In the genomic region with DNA sequence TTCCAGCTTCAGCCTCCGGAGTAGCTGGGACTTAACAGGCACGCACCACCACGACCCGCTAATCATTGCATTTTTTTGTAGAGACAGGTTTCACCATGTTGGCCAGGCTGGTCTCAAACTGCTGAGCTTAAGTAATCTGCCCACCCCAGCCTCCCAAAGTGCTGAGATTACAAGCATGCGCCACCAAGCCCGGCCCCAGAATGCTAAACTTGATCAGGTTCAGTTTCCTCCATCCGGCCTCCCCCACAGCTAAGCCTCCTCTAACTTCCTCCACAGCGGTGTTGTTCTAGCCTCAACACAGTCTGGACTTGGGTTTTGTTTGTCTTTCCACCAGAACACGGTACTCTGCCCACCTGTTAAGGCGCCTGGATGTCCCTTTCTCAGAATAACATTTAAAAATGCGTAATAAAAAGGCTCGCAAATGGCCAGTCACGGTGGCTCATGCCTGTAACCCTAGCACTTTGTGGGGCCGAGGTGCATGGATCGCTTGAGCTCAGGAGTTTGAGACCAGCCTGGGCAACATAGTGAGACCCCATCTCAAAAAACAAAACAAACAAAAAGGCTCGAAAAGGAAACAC, we compare ENCODE assay signal across 8 cellular contexts.
A peak's percentile ranks its signal among the peaks of the same experiment; 100 is the strongest.
DNase-seq lines count a peak whose midpoint lies in the region; ATAC-seq lines count a peak whose summit lies in the region.

No MANE protein-coding gene starts in this region.

- no peaks in the 10 kb centered on the region for H3K27me3 Mint-ChIP-seq in T-helper 1 cell treated with Interleukin-12 subunit alpha and Interleukin-12 subunit beta and Interleukin-4 antibody, amounts not matched to agents 30 μg/mL and 1 μg/mL, for 36 hours (ENCODE audit: low read depth)

- peaks cover 21% of the 10 kb centered on the region for H3K36me3 ChIP-seq in iPS-18a (ENCODE audit: control insufficient read depth, low read depth, low read length)

- H3K27me3 ChIP-seq in iPS-18a (ENCODE audit: control insufficient read depth, insufficient read depth, low read length), result no peaks in the 10 kb centered on the region

- peak overlapping the region; percentile 88 for H3K4me3 ChIP-seq in iPS-18a (ENCODE audit: low read length)

- H3K4me3 Mint-ChIP-seq in T-helper 1 cell treated with Interleukin-12 subunit alpha and Interleukin-12 subunit beta and Interleukin-4 antibody, amounts not matched to agents 30 μg/mL and 1 μg/mL, for 36 hours, result peak overlapping the region; percentile 97

- H3K27ac Mint-ChIP-seq in T-helper 1 cell treated with Interleukin-12 subunit alpha and Interleukin-12 subunit beta and Interleukin-4 antibody, amounts not matched to agents 30 μg/mL and 1 μg/mL, for 36 hours, result peak overlapping the region; percentile 34

- H3K9me3 ChIP-seq in iPS-18a (ENCODE audit: control insufficient read depth, low read depth, low read length), result no peaks in the 10 kb centered on the region

- H3K4me1 Mint-ChIP-seq in T-helper 1 cell treated with Interleukin-12 subunit alpha and Interleukin-12 subunit beta and Interleukin-4 antibody, amounts not matched to agents 30 μg/mL and 1 μg/mL, for 36 hours (ENCODE audit: low read depth), result peaks cover 38% of the 10 kb centered on the region

- ATAC-seq in GM21786 (IDR thresholded peaks at IDR 0.05; ENCODE audit: unreplicated experiment) (peak; percentile 29), GM21367 (IDR thresholded peaks at IDR 0.05; ENCODE audit: unreplicated experiment) (no peak)

- H3K36me3 Mint-ChIP-seq in T-helper 1 cell treated with Interleukin-12 subunit alpha and Interleukin-12 subunit beta and Interleukin-4 antibody, amounts not matched to agents 30 μg/mL and 1 μg/mL, for 36 hours (ENCODE audit: low read depth), result peaks cover 27% of the 10 kb centered on the region

- H3K4me1 ChIP-seq in iPS-18a (ENCODE audit: control insufficient read depth, low read depth, low read length), result peaks cover 38% of the 10 kb centered on the region

- peak overlapping the region; percentile 83 for H3K9ac ChIP-seq in iPS-18a (ENCODE audit: low read length)

- DNase-seq in CMK (ENCODE audit: low read depth) (peak; percentile 53), putamen (ENCODE audit: low spot score) (no peak), SHP77 treated with DMSO at 0.1 percent for 48 hours (lab: John Stamatoyannopoulos, UW) (no peak), cerebellar cortex (ENCODE audit: low spot score) (no peak)

- no peaks in the 10 kb centered on the region for H3K9me3 Mint-ChIP-seq in T-helper 1 cell treated with Interleukin-12 subunit alpha and Interleukin-12 subunit beta and Interleukin-4 antibody, amounts not matched to agents 30 μg/mL and 1 μg/mL, for 36 hours

- H3K27ac ChIP-seq in iPS-18a (ENCODE audit: low read length), result peak overlapping the region; percentile 43
